Comparison of ENCODE assay signal across 7 cellular contexts in genomic region chr15:74955796-74956647, GRCh38. TPM values are rescaled to one million over a fixed set of nuclear protein-coding genes. Genes with fewer than 3 reads are reported as not detected.
DNase-seq lines count a peak whose midpoint lies in the region; ATAC-seq and TF ChIP-seq lines count a peak whose summit lies in the region.

No MANE protein-coding gene starts in this region.

- H3K36me3 Mint-ChIP-seq in activated naive CD8-positive, alpha-beta T cell = no peaks in the 10 kb centered on the region
- no peaks in the 10 kb centered on the region for H3K36me3 Mint-ChIP-seq in progenitor cell of endocrine pancreas (ENCODE audit: insufficient read depth)

- WGBS in urinary bladder = 7% methylated on average over 88 of the region's 88 CpGs

- H3K9me3 Mint-ChIP-seq in activated naive CD8-positive, alpha-beta T cell (ENCODE audit: low read depth) = no peaks in the 10 kb centered on the region
- no peaks in the 10 kb centered on the region for H3K9me3 Mint-ChIP-seq in progenitor cell of endocrine pancreas (ENCODE audit: low read depth)

- H3K4me3 Mint-ChIP-seq in activated naive CD8-positive, alpha-beta T cell = peak overlapping the region; percentile 78
- H3K4me3 Mint-ChIP-seq in progenitor cell of endocrine pancreas (ENCODE audit: low read depth) = peak overlapping the region; percentile 5

- peak overlapping the region; percentile 55 for H3K4me3 ChIP-seq in urinary bladder (ENCODE audit: low read depth, low read length)

- peak overlapping the region; percentile 42 for H3K27ac ChIP-seq in urinary bladder (ENCODE audit: low read depth)

- DNase-seq in RPMI7951 (ENCODE audit: low read depth) (peak; percentile 76), cardiac septum (ENCODE audit: low spot score) (peak; percentile 88), progenitor cell of endocrine pancreas (ENCODE audit: low spot score, unreplicated experiment) (peak; percentile 59)

- H3K4me1 Mint-ChIP-seq in activated naive CD8-positive, alpha-beta T cell (ENCODE audit: low read depth) = peaks cover 25% of the 10 kb centered on the region
- H3K4me1 Mint-ChIP-seq in progenitor cell of endocrine pancreas (ENCODE audit: low read depth) = peaks cover 5% of the 10 kb centered on the region

- intact Hi-C loops in cardiac septum (cut with DNase I) = loop anchor here (5.0 kb wide), 1 partner anchor 246 kb away; the partner anchor contains the start of gene C15orf39

- H3K27me3 Mint-ChIP-seq in activated naive CD8-positive, alpha-beta T cell = peaks cover 4% of the 10 kb centered on the region
- peaks cover 58% of the 10 kb centered on the region for H3K27me3 Mint-ChIP-seq in progenitor cell of endocrine pancreas

- peaks cover 1% of the 10 kb centered on the region for H3K4me1 ChIP-seq in urinary bladder (ENCODE audit: insufficient read depth)

- ATAC-seq in GM18868 (IDR thresholded peaks at IDR 0.05; ENCODE audit: unreplicated experiment) = peak; percentile 52
- peak; percentile 44 for ATAC-seq in HG03045 (IDR thresholded peaks at IDR 0.05; ENCODE audit: unreplicated experiment)

- peak; percentile 51 for TF ChIP-seq CTCF in progenitor cell of endocrine pancreas (IDR thresholded peaks at IDR 0.05; ENCODE audit: unreplicated experiment)

- no peaks in the 10 kb centered on the region for H3K36me3 ChIP-seq in urinary bladder (ENCODE audit: insufficient read depth)

- peak overlapping the region; percentile 28 for H3K27ac Mint-ChIP-seq in activated naive CD8-positive, alpha-beta T cell
- no peak overlapping the region for H3K27ac Mint-ChIP-seq in progenitor cell of endocrine pancreas

RNA-seq across cellular contexts. Expression of gene RPP25, which starts 0.6 kb away (rescaled TPM):
- 9.7 and 14.9 TPM in 2 replicates for total RNA-seq in RPMI7951 (2014; rRNA removed; shearing (Covaris generic))
- total RNA-seq in cardiac septum (1.8 TPM), progenitor cell of endocrine pancreas (0.74 and 1.1 TPM in 2 replicates), urinary bladder (5.2 TPM)
- 13.5 TPM for polyA plus RNA-seq in urinary bladder

RNA-seq across cellular contexts. Expression of gene COX5A, which starts 18.1 kb away (rescaled TPM):
- 133 and 184 TPM in 2 replicates for total RNA-seq in RPMI7951 (2014; rRNA removed; shearing (Covaris generic))
- total RNA-seq in cardiac septum (804 TPM), progenitor cell of endocrine pancreas (189 and 191 TPM in 2 replicates), urinary bladder (43.6 TPM)
- polyA plus RNA-seq in urinary bladder = 259 TPM

RNA-seq across cellular contexts. Expression of gene SCAMP5, which starts 39.3 kb away (rescaled TPM):
- total RNA-seq in RPMI7951 (2014; rRNA removed; shearing (Covaris generic)) = 4.0 and 4.4 TPM in 2 replicates
- total RNA-seq in cardiac septum (3.6 TPM), progenitor cell of endocrine pancreas (55.9 and 58.0 TPM in 2 replicates), urinary bladder (6.9 TPM)
- 19.4 TPM for polyA plus RNA-seq in urinary bladder

RNA-seq across cellular contexts. Expression of gene FAM219B, which starts 49.4 kb away (rescaled TPM):
- total RNA-seq in RPMI7951 (2014; rRNA removed; shearing (Covaris generic)) = 38.9 and 41.2 TPM in 2 replicates
- total RNA-seq in cardiac septum (62.5 TPM), progenitor cell of endocrine pancreas (118 and 122 TPM in 2 replicates), urinary bladder (52.0 TPM)
- polyA plus RNA-seq in urinary bladder = 62.3 TPM

Comparison
In these comparisons a context has a peak if more than half of its experiments do, and no peak if none do; other contexts are left out.
1. Peak in every context shown above with its lines: DNase-seq, ATAC-seq, H3K4me3 ChIP-seq and H3K27ac ChIP-seq.